Comparison of ENCODE assay signal across 1 cellular context in genomic region chr19:1871630-1872029, GRCh38.
A peak's percentile ranks its signal among the peaks of the same experiment; 100 is the strongest.
TF ChIP-seq lines count a peak whose summit lies in the region.

No MANE protein-coding gene starts in this region.

TF ChIP-seq in HepG2, 621 proteins besides CTCF, POLR2A, EP300 and RAD21:
- TF ChIP-seq PHF5A (CRISPR knock-in tag; IDR thresholded peaks at IDR 0.05; ENCODE audit: low read depth, unreplicated experiment) (no peak), ZBTB7B (CRISPR knock-in tag; IDR thresholded peaks at IDR 0.05) (peak; percentile 10; the same call in 1 of the 2 replicates), ISX (CRISPR knock-in tag; conservative IDR thresholded peaks at IDR 0.05) (no peak), HNF1B (CRISPR knock-in tag; IDR thresholded peaks at IDR 0.05) (0 out of 2 replicates have a peak, but pooled peaks have one; percentile 13), ATF4 (CRISPR knock-in tag; IDR thresholded peaks at IDR 0.05) (0 out of 4 replicates have a peak, but pooled peaks of 1 of the 2 experiments have one; percentile 8), ZC3H13 (CRISPR knock-in tag; IDR thresholded peaks at IDR 0.05) (peak; percentile 37; the same call in 1 of the 2 replicates), MEIS1 (CRISPR knock-in tag; IDR thresholded peaks at IDR 0.05; ENCODE audit: borderline replicate concordance) (no peak), ZNF501 (CRISPR knock-in tag; IDR thresholded peaks at IDR 0.05) (peak; percentile 7; the same call in 1 of the 2 replicates), PATZ1 (CRISPR knock-in tag; IDR thresholded peaks at IDR 0.05) (peak; percentile 12; the same call in 1 of the 2 replicates)
TF ChIP-seq in HepG2: peak in this region for 6.
